In the genomic region with DNA sequence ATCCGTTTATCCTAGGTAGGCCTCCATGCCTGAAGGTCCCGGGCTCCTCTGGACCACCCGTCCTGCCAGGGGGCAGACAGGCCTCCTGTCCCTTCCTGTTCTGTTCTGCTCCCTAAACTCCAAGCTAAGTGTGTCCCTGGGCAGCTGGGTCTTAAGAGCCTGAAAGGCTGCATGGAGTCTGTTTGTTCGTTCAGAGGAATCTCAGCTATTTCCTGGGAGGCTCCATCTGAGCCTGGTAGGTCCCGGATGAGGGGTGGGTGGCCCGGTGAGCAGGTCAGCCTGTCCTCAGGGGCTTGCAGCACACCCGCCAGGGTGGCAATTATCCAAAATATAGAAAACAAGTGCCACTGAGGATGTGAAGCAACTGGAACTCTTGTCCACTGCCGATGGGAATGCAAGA, we compare ENCODE assay signal across 1 cellular context.
TF ChIP-seq lines count a peak whose summit lies in the region.

No MANE protein-coding gene starts in this region.

TF ChIP-seq in WTC11, 78 proteins besides CTCF, POLR2A, EP300 and RAD21 (continued from another document):
- TF ChIP-seq ZNF138 (CRISPR knock-in tag; conservative IDR thresholded peaks at IDR 0.05) = no peak
- no peak for TF ChIP-seq ZNF232 (CRISPR knock-in tag; IDR thresholded peaks at IDR 0.05)
- TF ChIP-seq, protein P1, sequence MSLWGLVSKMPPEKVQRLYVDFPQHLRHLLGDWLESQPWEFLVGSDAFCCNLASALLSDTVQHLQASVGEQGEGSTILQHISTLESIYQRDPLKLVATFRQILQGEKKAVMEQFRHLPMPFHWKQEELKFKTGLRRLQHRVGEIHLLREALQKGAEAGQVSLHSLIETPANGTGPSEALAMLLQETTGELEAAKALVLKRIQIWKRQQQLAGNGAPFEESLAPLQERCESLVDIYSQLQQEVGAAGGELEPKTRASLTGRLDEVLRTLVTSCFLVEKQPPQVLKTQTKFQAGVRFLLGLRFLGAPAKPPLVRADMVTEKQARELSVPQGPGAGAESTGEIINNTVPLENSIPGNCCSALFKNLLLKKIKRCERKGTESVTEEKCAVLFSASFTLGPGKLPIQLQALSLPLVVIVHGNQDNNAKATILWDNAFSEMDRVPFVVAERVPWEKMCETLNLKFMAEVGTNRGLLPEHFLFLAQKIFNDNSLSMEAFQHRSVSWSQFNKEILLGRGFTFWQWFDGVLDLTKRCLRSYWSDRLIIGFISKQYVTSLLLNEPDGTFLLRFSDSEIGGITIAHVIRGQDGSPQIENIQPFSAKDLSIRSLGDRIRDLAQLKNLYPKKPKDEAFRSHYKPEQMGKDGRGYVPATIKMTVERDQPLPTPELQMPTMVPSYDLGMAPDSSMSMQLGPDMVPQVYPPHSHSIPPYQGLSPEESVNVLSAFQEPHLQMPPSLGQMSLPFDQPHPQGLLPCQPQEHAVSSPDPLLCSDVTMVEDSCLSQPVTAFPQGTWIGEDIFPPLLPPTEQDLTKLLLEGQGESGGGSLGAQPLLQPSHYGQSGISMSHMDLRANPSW (CRISPR knock-in tag; conservative IDR thresholded peaks at IDR 0.05; ENCODE audit: low read depth) = no peak
- TF ChIP-seq, protein P2, sequence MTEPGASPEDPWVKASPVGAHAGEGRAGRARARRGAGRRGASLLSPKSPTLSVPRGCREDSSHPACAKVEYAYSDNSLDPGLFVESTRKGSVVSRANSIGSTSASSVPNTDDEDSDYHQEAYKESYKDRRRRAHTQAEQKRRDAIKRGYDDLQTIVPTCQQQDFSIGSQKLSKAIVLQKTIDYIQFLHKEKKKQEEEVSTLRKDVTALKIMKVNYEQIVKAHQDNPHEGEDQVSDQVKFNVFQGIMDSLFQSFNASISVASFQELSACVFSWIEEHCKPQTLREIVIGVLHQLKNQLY (CRISPR knock-in tag; IDR thresholded peaks at IDR 0.05) = no peak
- no peak for TF ChIP-seq ZNF423 (CRISPR knock-in tag; IDR thresholded peaks at IDR 0.05)
- no peak for TF ChIP-seq CREM (CRISPR knock-in tag; IDR thresholded peaks at IDR 0.05)
- TF ChIP-seq, protein P3, sequence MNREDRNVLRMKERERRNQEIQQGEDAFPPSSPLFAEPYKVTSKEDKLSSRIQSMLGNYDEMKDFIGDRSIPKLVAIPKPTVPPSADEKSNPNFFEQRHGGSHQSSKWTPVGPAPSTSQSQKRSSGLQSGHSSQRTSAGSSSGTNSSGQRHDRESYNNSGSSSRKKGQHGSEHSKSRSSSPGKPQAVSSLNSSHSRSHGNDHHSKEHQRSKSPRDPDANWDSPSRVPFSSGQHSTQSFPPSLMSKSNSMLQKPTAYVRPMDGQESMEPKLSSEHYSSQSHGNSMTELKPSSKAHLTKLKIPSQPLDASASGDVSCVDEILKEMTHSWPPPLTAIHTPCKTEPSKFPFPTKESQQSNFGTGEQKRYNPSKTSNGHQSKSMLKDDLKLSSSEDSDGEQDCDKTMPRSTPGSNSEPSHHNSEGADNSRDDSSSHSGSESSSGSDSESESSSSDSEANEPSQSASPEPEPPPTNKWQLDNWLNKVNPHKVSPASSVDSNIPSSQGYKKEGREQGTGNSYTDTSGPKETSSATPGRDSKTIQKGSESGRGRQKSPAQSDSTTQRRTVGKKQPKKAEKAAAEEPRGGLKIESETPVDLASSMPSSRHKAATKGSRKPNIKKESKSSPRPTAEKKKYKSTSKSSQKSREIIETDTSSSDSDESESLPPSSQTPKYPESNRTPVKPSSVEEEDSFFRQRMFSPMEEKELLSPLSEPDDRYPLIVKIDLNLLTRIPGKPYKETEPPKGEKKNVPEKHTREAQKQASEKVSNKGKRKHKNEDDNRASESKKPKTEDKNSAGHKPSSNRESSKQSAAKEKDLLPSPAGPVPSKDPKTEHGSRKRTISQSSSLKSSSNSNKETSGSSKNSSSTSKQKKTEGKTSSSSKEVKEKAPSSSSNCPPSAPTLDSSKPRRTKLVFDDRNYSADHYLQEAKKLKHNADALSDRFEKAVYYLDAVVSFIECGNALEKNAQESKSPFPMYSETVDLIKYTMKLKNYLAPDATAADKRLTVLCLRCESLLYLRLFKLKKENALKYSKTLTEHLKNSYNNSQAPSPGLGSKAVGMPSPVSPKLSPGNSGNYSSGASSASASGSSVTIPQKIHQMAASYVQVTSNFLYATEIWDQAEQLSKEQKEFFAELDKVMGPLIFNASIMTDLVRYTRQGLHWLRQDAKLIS (CRISPR knock-in tag; IDR thresholded peaks at IDR 0.05; ENCODE audit: borderline replicate concordance) = no peak
- TF ChIP-seq KAT7 (CRISPR knock-in tag; IDR thresholded peaks at IDR 0.05; ENCODE audit: borderline replicate concordance) = no peak
